25 cellular contexts compared by ENCODE assay signal in the genomic region with DNA sequence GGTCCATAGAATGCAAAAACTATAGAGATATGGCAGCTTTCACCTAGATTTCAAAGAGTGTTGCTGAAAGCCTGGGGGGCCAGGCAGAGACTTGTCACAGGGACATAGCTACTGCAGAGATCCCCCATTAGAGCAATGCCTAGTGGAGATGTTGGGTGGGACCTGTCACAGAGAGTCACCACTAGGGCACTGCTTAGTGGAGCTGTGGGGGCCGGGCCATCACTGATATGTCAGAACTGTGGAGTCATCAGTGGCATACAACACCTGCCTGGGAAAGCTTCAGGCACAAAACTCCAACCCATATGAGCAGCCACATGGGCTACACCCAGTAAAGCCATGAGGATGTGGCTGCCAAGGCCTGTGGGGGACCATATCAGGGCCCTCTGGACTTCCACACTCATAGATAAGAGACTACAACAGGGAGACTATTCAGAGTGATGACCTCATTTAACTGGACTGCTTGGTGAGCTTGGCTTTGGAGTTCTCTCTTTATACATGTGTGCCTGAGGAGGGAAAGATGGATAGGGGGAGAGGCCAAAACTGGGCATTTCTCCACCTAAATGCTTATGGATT.
"Had no signal": no experiment of that assay in that cellular context is flagged by ENCODE, and none has a peak within 500 bp of the region (broad histone marks: within the 10 kb centered on the region; RNA-seq: fewer than 3 reads in every experiment).

No MANE protein-coding gene starts in this region.

- FAIRE-seq: RCC 7860, TTC549 had no signal

- H3K4me2 ChIP-seq: KMS-11 had no signal

- H3K27ac ChIP-seq: brain microvascular endothelial cell, KMS-11, VCaP had no signal

- H3K9ac ChIP-seq: KMS-11 had no signal

- H3K9me3 Mint-ChIP-seq: activated CD8-positive, alpha-beta T cell treated with anti-CD3 and anti-CD28 coated beads for 36 hours; activated T-helper 2 cell treated with anti-CD3 and anti-CD28 coated beads, Interferon-gamma antibody, Interleukin-2, Interleukin-4, amounts not matched to agents 10 μg/mL and 5 μg/mL and 100 μg/mL, durations not matched to agents 14 hours and 24 hours and 36 hours had no signal

- H3K4me3 Mint-ChIP-seq: activated CD8-positive, alpha-beta T cell treated with anti-CD3 and anti-CD28 coated beads for 36 hours; activated naive CD4-positive, alpha-beta T cell treated with anti-CD3 and anti-CD28 coated beads, Interleukin-2, amount 10 ng/mL, durations not matched to agents 7 days and 5 days; activated naive CD8-positive, alpha-beta T cell treated with anti-CD3 and anti-CD28 coated beads for 36 hours; activated T-cell treated with anti-CD3 and anti-CD28 coated beads, Interleukin-2, amount 50 U/mL, for 72 hours; IgD-negative memory B cell; T-cell had no signal

- H3K36me3 ChIP-seq: brain microvascular endothelial cell had no signal

- H3K4me1 Mint-ChIP-seq: activated naive CD4-positive, alpha-beta T cell treated with anti-CD3 and anti-CD28 coated beads, Interleukin-2, amount 10 ng/mL, durations not matched to agents 7 days and 5 days; activated naive CD8-positive, alpha-beta T cell treated with anti-CD3 and anti-CD28 coated beads for 36 hours; IgD-negative memory B cell; T-cell had no signal

- H3K36me3 Mint-ChIP-seq: activated naive CD4-positive, alpha-beta T cell treated with anti-CD3 and anti-CD28 coated beads, Interleukin-2, amount 10 ng/mL, durations not matched to agents 7 days and 5 days; activated naive CD8-positive, alpha-beta T cell treated with anti-CD3 and anti-CD28 coated beads for 36 hours; T-cell had no signal

- H3K27me3 ChIP-seq: brain microvascular endothelial cell had no signal

- ATAC-seq: activated CD8-positive, alpha-beta T cell treated with anti-CD3 and anti-CD28 coated beads for 36 hours; activated T-cell treated with anti-CD3 and anti-CD28 coated beads, Interleukin-2, amount 50 U/mL, for 72 hours; PC-3; T-cell had no signal

- H3K27ac Mint-ChIP-seq: activated CD8-positive, alpha-beta T cell treated with anti-CD3 and anti-CD28 coated beads for 36 hours; activated naive CD4-positive, alpha-beta T cell treated with anti-CD3 and anti-CD28 coated beads, Interleukin-2, amount 10 ng/mL, durations not matched to agents 7 days and 5 days; activated naive CD8-positive, alpha-beta T cell treated with anti-CD3 and anti-CD28 coated beads for 36 hours; activated T-cell treated with anti-CD3 and anti-CD28 coated beads, Interleukin-2, amount 50 U/mL, for 72 hours; activated T-helper 2 cell treated with anti-CD3 and anti-CD28 coated beads, Interferon-gamma antibody, Interleukin-2, Interleukin-4, amounts not matched to agents 10 μg/mL and 5 μg/mL and 100 μg/mL, durations not matched to agents 14 hours and 24 hours and 36 hours; IgD-negative memory B cell; T-cell had no signal

- DNase-seq: activated CD4-positive, CD25-positive, alpha-beta regulatory T cell; activated CD8-positive, alpha-beta memory T cell treated with anti-CD3 and anti-CD28 coated beads, Interleukin-2, amount 50 U/mL, for 4 hours; activated CD8-positive, alpha-beta T cell treated with anti-CD3 and anti-CD28 coated beads for 36 hours; activated gamma-delta T cell treated with Interleukin-2 at 50 U/mL for 16 hours; activated naive CD4-positive, alpha-beta T cell treated with anti-CD3 and anti-CD28 coated beads, Interleukin-2, amount 10 ng/mL, durations not matched to agents 7 days and 5 days; activated naive CD8-positive, alpha-beta T cell treated with anti-CD3 and anti-CD28 coated beads for 36 hours; activated T-cell treated with anti-CD3 and anti-CD28 coated beads, Interleukin-2, amount 50 U/mL, for 72 hours; brain microvascular endothelial cell; NCI-H1092; NCI-H1436 treated with DMSO at 0.1 percent for 48 hours; NCI-H187; NCI-H2081 treated with DMSO at 0.1 percent for 48 hours; NCI-H446; NCI-H524; PC-3; SIG-M5; T-cell; T-helper 2 cell; T1000 had no signal
